Comparison of ENCODE assay signal across 28 cellular contexts in genomic region chrX:42189601-42190000, GRCh38.
"Had no signal": no experiment of that assay in that cellular context is flagged by ENCODE, and none has a peak within 500 bp of the region (broad histone marks: within the 10 kb centered on the region; RNA-seq: fewer than 3 reads in every experiment).

No MANE protein-coding gene starts in this region.

- ATAC-seq: left colon, left lung, lower lobe of right lung, natural killer cell, right cardiac atrium, sciatic nerve had no signal

- H3K27ac Mint-ChIP-seq: mesothelial cell of epicardium; naive B cell; natural killer cell; nephron progenitor cell; stimulated activated naive CD8-positive, alpha-beta T cell treated with anti-CD3 and anti-CD28 coated beads, Interleukin-15, Interleukin-2, amounts not matched to agents 100 ng/mL and 50 ng/mL, for 24 hours had no signal

- H3K9me3 ChIP-seq: left lung, lower lobe of right lung, pancreas, prostate gland, suprapubic skin, transverse colon, vagina had no signal

- H3K27me3 Mint-ChIP-seq: stimulated activated naive CD8-positive, alpha-beta T cell treated with anti-CD3 and anti-CD28 coated beads, Interleukin-15, Interleukin-2, amounts not matched to agents 100 ng/mL and 50 ng/mL, for 24 hours had no signal

- H3K4me1 Mint-ChIP-seq: mesothelial cell of epicardium, natural killer cell had no signal

- H3K4me3 Mint-ChIP-seq: mesothelial cell of epicardium; natural killer cell; nephron progenitor cell; stimulated activated naive CD8-positive, alpha-beta T cell treated with anti-CD3 and anti-CD28 coated beads, Interleukin-15, Interleukin-2, amounts not matched to agents 100 ng/mL and 50 ng/mL, for 24 hours had no signal

- H3K4me1 ChIP-seq: left lung, lower lobe of right lung, pancreas, prostate gland, suprapubic skin, transverse colon, upper lobe of left lung, vagina had no signal

- H3K36me3 ChIP-seq: left lung, lower lobe of right lung, pancreas, prostate gland, suprapubic skin, transverse colon, upper lobe of left lung, vagina had no signal

- H3K27me3 ChIP-seq: left lung, pancreas, suprapubic skin, transverse colon, upper lobe of left lung, vagina had no signal

- H3K4me3 ChIP-seq: left lung, lower lobe of right lung, pancreas, prostate gland, skin epidermis, suprapubic skin, transverse colon, upper lobe of left lung, vagina had no signal

- DNase-seq: hippocampal formation; kidney glomerular epithelial cell; left colon; left lung; lower lobe of right lung; mammary epithelial cell; mesendoderm; naive B cell; natural killer cell; nephron progenitor cell; pancreas; posterior cingulate gyrus; retina; right cardiac atrium; stimulated activated CD4-positive, alpha-beta T cell treated with anti-CD3 and anti-CD28 coated beads, Interleukin-12 subunit alpha, Interleukin-12 subunit beta, amount 100 ng/mL, for 4 hours; stimulated activated CD4-positive, alpha-beta T cell treated with anti-CD3 and anti-CD28 coated beads, Interleukin-15, amount 100 ng/mL, for 24 hours; stimulated activated CD4-positive, alpha-beta T cell treated with anti-CD3 and anti-CD28 coated beads, Interleukin-2, amount 100 ng/mL, for 24 hours; stimulated activated CD4-positive, alpha-beta T cell treated with anti-CD3 and anti-CD28 coated beads, Interleukin-4, amount 100 ng/mL, for 1 hour; stimulated activated naive CD4-positive, alpha-beta T cell; transverse colon; upper lobe of left lung had no signal

- H3K36me3 Mint-ChIP-seq: mesothelial cell of epicardium, naive B cell, natural killer cell had no signal

- H3K27ac ChIP-seq: left lung, lower lobe of right lung, pancreas, prostate gland, skin epidermis, suprapubic skin, transverse colon, upper lobe of left lung, vagina had no signal
